Comparison of ENCODE assay signal across 8 cellular contexts in the genomic region with DNA sequence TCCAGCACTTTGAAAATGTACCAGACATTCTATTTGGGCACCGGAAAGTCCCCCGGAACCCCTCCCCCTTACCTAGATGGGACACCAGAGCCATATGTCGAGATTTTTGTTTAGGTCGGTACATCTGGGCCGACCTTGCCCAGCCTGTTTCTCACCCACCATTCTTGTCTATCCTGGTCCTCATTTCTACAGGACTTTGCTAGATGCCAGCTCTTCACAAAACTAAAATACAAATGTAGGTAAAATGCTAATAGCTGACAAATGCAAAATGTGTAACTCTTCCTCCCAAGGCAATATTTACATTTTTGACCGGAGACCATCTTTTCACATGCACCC. TPM values are rescaled to one million over a fixed set of nuclear protein-coding genes. Genes with fewer than 3 reads are reported as not detected.
DNase-seq lines count a peak whose midpoint lies in the region; ATAC-seq and TF ChIP-seq lines count a peak whose summit lies in the region.
"Not testable (repeated sequence)": the region's sequence is repeated elsewhere in the genome, so short reads cannot be mapped to it uniquely, and the experiment has no call there.

No MANE protein-coding gene starts in this region.

- not testable (repeated sequence) for H3K27me3 Mint-ChIP-seq in activated T-cell treated with anti-CD3 and anti-CD28 coated beads, Interleukin-2, amount 50 U/mL, for 72 hours (ENCODE audit: low read depth)

- H3K27me3 ChIP-seq in MG63; effector memory CD4-positive, alpha-beta T cell (replicated peaks; ENCODE audit: control insufficient read depth, insufficient read depth, low read length, poor library complexity, severe bottlenecking); kidney epithelial cell (ENCODE audit: control insufficient read depth, insufficient read depth, low read length); parathyroid adenoma (ENCODE audit: control insufficient read depth, insufficient read depth, low read length); uterus: not testable (repeated sequence)

- H3K79me2 ChIP-seq in parathyroid adenoma, result peaks cover 18% of the 10 kb centered on the region

- TF ChIP-seq CTCF in kidney epithelial cell (IDR thresholded peaks at IDR 0.05; ENCODE audit: insufficient read depth, low read length, poor library complexity, severe bottlenecking); parathyroid adenoma (IDR thresholded peaks at IDR 0.05); uterus (IDR thresholded peaks at IDR 0.05): not testable (repeated sequence)

- peak overlapping the region; percentile 84 for H3K27ac Mint-ChIP-seq in activated T-cell treated with anti-CD3 and anti-CD28 coated beads, Interleukin-2, amount 50 U/mL, for 72 hours

- H3K9me3 ChIP-seq in MG63; effector memory CD4-positive, alpha-beta T cell (ENCODE audit: control insufficient read depth, low read length); parathyroid adenoma (ENCODE audit: control insufficient read depth, low read length); uterus: not testable (repeated sequence)

- peak overlapping the region; percentile 93 for H3K4me2 ChIP-seq in parathyroid adenoma (ENCODE audit: low read length)

- TF ChIP-seq POLR2A in uterus (IDR thresholded peaks at IDR 0.05), result not testable (repeated sequence)

- not testable (repeated sequence) for H3K36me3 Mint-ChIP-seq in activated T-cell treated with anti-CD3 and anti-CD28 coated beads, Interleukin-2, amount 50 U/mL, for 72 hours (ENCODE audit: insufficient read depth in 2 of 2)

- peak overlapping the region; percentile 47 for H3K9ac ChIP-seq in parathyroid adenoma

- H3K27ac ChIP-seq in effector memory CD4-positive, alpha-beta T cell (ENCODE audit: insufficient read depth, low read length, poor library complexity, severe bottlenecking), result peak overlapping the region; percentile 66
- H3K27ac ChIP-seq in parathyroid adenoma (peak overlapping the region; percentile 86), uterus (peak overlapping the region; percentile 87 to 94)

- H3K4me1 Mint-ChIP-seq in activated T-cell treated with anti-CD3 and anti-CD28 coated beads, Interleukin-2, amount 50 U/mL, for 72 hours (ENCODE audit: low read depth), result peaks cover 22% of the 10 kb centered on the region

- H3K4me3 ChIP-seq in MG63, result peak overlapping the region; percentile 76
- peak overlapping the region; percentile 85 for H3K4me3 ChIP-seq in effector memory CD4-positive, alpha-beta T cell (ENCODE audit: insufficient read depth, low read depth, low read length, poor library complexity, severe bottlenecking)
- peak overlapping the region; percentile 96 for H3K4me3 ChIP-seq in kidney epithelial cell (ENCODE audit: low read depth, low read length)
- H3K4me3 ChIP-seq in parathyroid adenoma (ENCODE audit: low read depth, low read length), result peak overlapping the region; percentile 81
- peak overlapping the region; percentile 78 to 98 for H3K4me3 ChIP-seq in uterus

- H3K4me3 Mint-ChIP-seq in activated T-cell treated with anti-CD3 and anti-CD28 coated beads, Interleukin-2, amount 50 U/mL, for 72 hours, result peak overlapping the region; percentile 94 to 95

- not testable (repeated sequence) for H3K36me3 ChIP-seq in MG63; effector memory CD4-positive, alpha-beta T cell (ENCODE audit: control insufficient read depth, insufficient read depth, low read length); kidney epithelial cell (ENCODE audit: control insufficient read depth, insufficient read depth, low read length); parathyroid adenoma (ENCODE audit: control insufficient read depth, insufficient read depth, low read length); uterus

- peak overlapping the region; percentile 88 for H2AFZ ChIP-seq in parathyroid adenoma

- intact Hi-C loops in uterus (cut with DNase I; ENCODE audit: low total_unique reads), result not testable (repeated sequence)

- H3K4me1 ChIP-seq in effector memory CD4-positive, alpha-beta T cell (ENCODE audit: control insufficient read depth, insufficient read depth, low read length, poor library complexity, severe bottlenecking); uterus: not testable (repeated sequence)
- peaks cover 12% of the 10 kb centered on the region for H3K4me1 ChIP-seq in parathyroid adenoma

- ATAC-seq in GM18502 (IDR thresholded peaks at IDR 0.05; ENCODE audit: poor library complexity, unreplicated experiment) (peak; percentile 40), HG02588 (IDR thresholded peaks at IDR 0.05; ENCODE audit: unreplicated experiment) (peak; percentile 17)
- peak in 1 of 2 donors; percentile 11 for ATAC-seq in activated T-cell treated with anti-CD3 and anti-CD28 coated beads, Interleukin-2, amount 50 U/mL, for 72 hours (replicated peaks in 1 of 2)

- not testable (repeated sequence) for DNase-seq in MG63; activated T-cell treated with anti-CD3 and anti-CD28 coated beads, Interleukin-2, amount 50 U/mL, for 72 hours; effector memory CD4-positive, alpha-beta T cell; kidney epithelial cell (ENCODE audit: low read depth); uterus

- H3K9me3 Mint-ChIP-seq in activated T-cell treated with anti-CD3 and anti-CD28 coated beads, Interleukin-2, amount 50 U/mL, for 72 hours, result not testable (repeated sequence)

RNA-seq across cellular contexts. Expression of a gene that starts 0.7 kb away (rescaled TPM):
- 32.4 and 35.9 TPM in 2 replicates for total RNA-seq in MG63 (2014; rRNA removed; shearing (Covaris generic); ENCODE audit: low replicate concordance)
- total RNA-seq in activated T-cell treated with anti-CD3 and anti-CD28 coated beads, Interleukin-2, amount 50 U/mL, for 72 hours, result 10 to 100 TPM; 21.6 to 24.4 TPM
- 25.0 and 36.4 TPM in 2 replicates for total RNA-seq in kidney epithelial cell
- total RNA-seq in uterus, result 10 to 100 TPM; 19.7 to 57.9 (median 28.6) TPM

RNA-seq across cellular contexts. Expression of a gene that starts 34.5 kb away (rescaled TPM):
- total RNA-seq in MG63 (2014; rRNA removed; shearing (Covaris generic); ENCODE audit: low replicate concordance), result 2.0 and 13.5 TPM in 2 replicates
- 10 to 100 TPM; 24.7 to 27.2 TPM for total RNA-seq in activated T-cell treated with anti-CD3 and anti-CD28 coated beads, Interleukin-2, amount 50 U/mL, for 72 hours
- 6.4 and 16.7 TPM in 2 replicates for total RNA-seq in kidney epithelial cell
- total RNA-seq in uterus, result 10 to 100 TPM in 2 of 4 donors, 1 to 10 TPM in 1, under 1 TPM in 1; 0.88 to 17.2 (median 8.6) TPM
